ENCODE assay signal across 22 cellular contexts in genomic region chr7:105289704-105290103, GRCh38.
A peak's percentile ranks its signal among the peaks of the same experiment; 100 is the strongest.
DNase-seq lines count a peak whose midpoint lies in the region; ATAC-seq, FAIRE-seq and TF ChIP-seq lines count a peak whose summit lies in the region.
"Had no signal": no experiment of that assay in that cellular context is flagged by ENCODE, and none has a peak within 500 bp of the region (broad histone marks: within the 10 kb centered on the region; RNA-seq: fewer than 3 reads in every experiment).

No MANE protein-coding gene starts in this region.

- peaks cover 17% of the 10 kb centered on the region for H3K36me3 Mint-ChIP-seq in activated T-cell treated with anti-CD3 and anti-CD28 coated beads, Interleukin-2, amount 50 U/mL, for 24 hours (ENCODE audit: low read depth)
- H3K36me3 Mint-ChIP-seq in activated naive CD8-positive, alpha-beta T cell treated with anti-CD3 and anti-CD28 coated beads, Interleukin-2, amount 50 U/mL, for 24 hours (ENCODE audit: low read depth): peaks cover 6% of the 10 kb centered on the region

- no peaks in the 10 kb centered on the region for H3K36me3 ChIP-seq in testis (ENCODE audit: low read depth, missing control alignments)
- H3K36me3 ChIP-seq: heart right ventricle, left lung, MG63, neutrophil, uterus had no signal

- 73 to 83% methylated on average over 3 of the region's 3 CpGs for WGBS in testis, 2 donors

- no peaks in the 10 kb centered on the region for H3K4me1 ChIP-seq in testis
- H3K4me1 ChIP-seq: left lung, uterus had no signal

- no peak for DNase-seq in activated T-cell treated with anti-CD3 and anti-CD28 coated beads, Interleukin-2, amount 50 U/mL, for 24 hours
- no peak for DNase-seq in activated T-cell treated with anti-CD3 and anti-CD28 coated beads, Interleukin-2, amount 50 U/mL, for 48 hours
- DNase-seq in GM19239 (ENCODE audit: insufficient read length, low spot score) (no peak), testis (no peak)
- no peak for DNase-seq in activated naive CD8-positive, alpha-beta T cell treated with anti-CD3 and anti-CD28 coated beads, Interleukin-2, amount 50 U/mL, for 24 hours
- DNase-seq in stimulated activated naive CD8-positive, alpha-beta T cell treated with anti-CD3 and anti-CD28 coated beads, Interleukin-15, Interleukin-2, amounts not matched to agents 100 U/mL and 50 U/mL, for 24 hours: no peak
- no peak for DNase-seq in stimulated activated CD8-positive, alpha-beta memory T cell treated with anti-CD3 and anti-CD28 coated beads, Interleukin-4, amount 100 ng/mL, for 48 hours
- DNase-seq: cortex of kidney; DMS 273 treated with DMSO at 0.1 percent for 48 hours; heart right ventricle; left lung; MG63; NCI-H1436; NCI-H69; stimulated activated CD4-positive, alpha-beta T cell treated with anti-CD3 and anti-CD28 coated beads, Interleukin-4, amount 100 ng/mL, for 1 hour; substantia nigra; uterus had no signal

- H3K27me3 Mint-ChIP-seq in activated T-cell treated with anti-CD3 and anti-CD28 coated beads, Interleukin-2, amount 50 U/mL, for 24 hours: no peaks in the 10 kb centered on the region
- no peaks in the 10 kb centered on the region for H3K27me3 Mint-ChIP-seq in activated naive CD8-positive, alpha-beta T cell treated with anti-CD3 and anti-CD28 coated beads, Interleukin-2, amount 50 U/mL, for 24 hours

- no peak overlapping the region for H3K27ac ChIP-seq in testis
- H3K27ac ChIP-seq: heart right ventricle, left lung, neutrophil, uterus had no signal

- peaks cover 38% of the 10 kb centered on the region for H3K4me1 Mint-ChIP-seq in activated T-cell treated with anti-CD3 and anti-CD28 coated beads, Interleukin-2, amount 50 U/mL, for 24 hours (ENCODE audit: low read depth)
- H3K4me1 Mint-ChIP-seq in activated naive CD8-positive, alpha-beta T cell treated with anti-CD3 and anti-CD28 coated beads, Interleukin-2, amount 50 U/mL, for 24 hours: peaks cover 25% of the 10 kb centered on the region
- H3K4me1 Mint-ChIP-seq: CD14-positive monocyte had no signal

- TF ChIP-seq POLR2A in testis (IDR thresholded peaks at IDR 0.05): no peak

- H3K9me3 ChIP-seq in testis: no peaks in the 10 kb centered on the region
- H3K9me3 ChIP-seq: heart right ventricle, left lung, MG63, neutrophil, uterus had no signal

- peak overlapping the region; percentile 71 for H3K27ac Mint-ChIP-seq in activated T-cell treated with anti-CD3 and anti-CD28 coated beads, Interleukin-2, amount 50 U/mL, for 24 hours
- H3K27ac Mint-ChIP-seq in activated naive CD8-positive, alpha-beta T cell treated with anti-CD3 and anti-CD28 coated beads, Interleukin-2, amount 50 U/mL, for 24 hours: peak overlapping the region; percentile 59

- H3K9me3 Mint-ChIP-seq in activated T-cell treated with anti-CD3 and anti-CD28 coated beads, Interleukin-2, amount 50 U/mL, for 24 hours: no peaks in the 10 kb centered on the region
- H3K9me3 Mint-ChIP-seq in activated naive CD8-positive, alpha-beta T cell treated with anti-CD3 and anti-CD28 coated beads, Interleukin-2, amount 50 U/mL, for 24 hours: no peaks in the 10 kb centered on the region

- intact Hi-C loops in testis (cut with DNase I; ENCODE audit: low total_unique reads): no loop called here

- no peak overlapping the region for H3K4me3 Mint-ChIP-seq in activated T-cell treated with anti-CD3 and anti-CD28 coated beads, Interleukin-2, amount 50 U/mL, for 24 hours
- no peak overlapping the region for H3K4me3 Mint-ChIP-seq in activated naive CD8-positive, alpha-beta T cell treated with anti-CD3 and anti-CD28 coated beads, Interleukin-2, amount 50 U/mL, for 24 hours
- H3K4me3 Mint-ChIP-seq: CD14-positive monocyte had no signal

- FAIRE-seq in GM19239 (lab: Jason Lieb, UNC): peak; percentile 76
- FAIRE-seq: bronchial epithelial cell, G401.6 had no signal

- H3K27me3 ChIP-seq in testis: no peaks in the 10 kb centered on the region
- H3K27me3 ChIP-seq: heart right ventricle, left lung, MG63, neutrophil, uterus had no signal

- no peak overlapping the region for H3K4me3 ChIP-seq in testis
- H3K4me3 ChIP-seq: heart right ventricle, left lung, MG63, uterus had no signal

- TF ChIP-seq CTCF in testis (IDR thresholded peaks at IDR 0.05): no peak

- peak; percentile 80 for ATAC-seq in activated naive CD8-positive, alpha-beta T cell treated with anti-CD3 and anti-CD28 coated beads, Interleukin-2, amount 50 U/mL, for 24 hours
- ATAC-seq in stimulated activated naive CD8-positive, alpha-beta T cell treated with anti-CD3 and anti-CD28 coated beads, Interleukin-15, Interleukin-2, amounts not matched to agents 100 U/mL and 50 U/mL, for 24 hours: peak; percentile 76
- ATAC-seq in HG03457 (IDR thresholded peaks at IDR 0.05; ENCODE audit: unreplicated experiment): no peak
- ATAC-seq: heart right ventricle, left lung had no signal
